Comparison of ENCODE assay signal across 26 cellular contexts in the genomic region with DNA sequence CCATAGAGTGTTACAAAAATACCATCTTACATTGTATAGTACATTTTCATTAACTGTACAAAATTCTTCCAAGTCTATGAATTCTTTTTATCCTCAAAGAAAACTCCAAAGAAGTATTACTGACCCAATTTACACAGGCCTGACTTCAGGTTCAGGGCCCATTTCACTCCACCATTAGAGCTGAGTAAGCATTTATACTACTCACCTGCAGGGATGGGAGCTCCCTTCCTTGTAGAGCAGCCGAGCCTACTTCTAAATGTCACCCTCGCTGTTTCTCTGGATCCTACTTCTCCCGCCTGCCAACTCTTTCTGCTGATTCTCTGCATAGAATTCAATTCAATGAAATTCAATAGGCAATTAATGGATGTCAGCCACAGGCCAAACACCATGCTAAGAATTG.
"Had no signal": no experiment of that assay in that cellular context is flagged by ENCODE, and none has a peak within 500 bp of the region (broad histone marks: within the 10 kb centered on the region; RNA-seq: fewer than 3 reads in every experiment).

No MANE protein-coding gene starts in this region.

- H3K4me3 ChIP-seq: ascending aorta, cardiac muscle cell, heart left ventricle, thoracic aorta, uterus had no signal

- ATAC-seq: foreskin keratinocyte, heart left ventricle, left colon, sciatic nerve had no signal

- DNase-seq: activated CD4-positive, alpha-beta T cell treated with anti-CD3 and anti-CD28 coated beads, Interleukin-2, amount 50 U/mL, for 48 hours; activated CD8-positive, alpha-beta memory T cell treated with anti-CD3 and anti-CD28 coated beads for 24 hours; activated naive CD8-positive, alpha-beta T cell treated with anti-CD3 and anti-CD28 coated beads, Interleukin-2, amount 10 ng/mL, durations not matched to agents 7 days and 5 days; cortex of kidney; endodermal cell; heart left ventricle; hypothalamus; immature natural killer cell; kidney; left colon; naive B cell; nephron progenitor cell; small intestine; uterus had no signal

- H3K27ac ChIP-seq: ascending aorta, cardiac muscle cell, foreskin keratinocyte, heart left ventricle, neutrophil, thoracic aorta, uterus had no signal

- H3K36me3 ChIP-seq: ascending aorta, cardiac muscle cell, heart left ventricle, neutrophil, thoracic aorta, uterus had no signal

- H3K4me1 Mint-ChIP-seq: activated naive CD8-positive, alpha-beta T cell treated with anti-CD3 and anti-CD28 coated beads, Interleukin-2, amount 10 ng/mL, durations not matched to agents 7 days and 5 days; endodermal cell; immature natural killer cell; naive B cell; nephron progenitor cell; stimulated activated effector memory CD8-positive, alpha-beta T cell treated with anti-CD3 and anti-CD28 coated beads, Interleukin-12 subunit alpha, Interleukin-12 subunit beta, amount 100 ng/mL, for 72 hours had no signal

- H3K27me3 Mint-ChIP-seq: activated naive CD8-positive, alpha-beta T cell treated with anti-CD3 and anti-CD28 coated beads, Interleukin-2, amount 10 ng/mL, durations not matched to agents 7 days and 5 days; brain; stimulated activated naive CD8-positive, alpha-beta T cell treated with anti-CD3 and anti-CD28 coated beads, Interleukin-15, Interleukin-2, amounts not matched to agents 100 ng/mL and 50 ng/mL, for 24 hours; type B pancreatic cell had no signal

- H3K9me3 Mint-ChIP-seq: activated naive CD4-positive, alpha-beta T cell treated with anti-CD3 and anti-CD28 coated beads for 36 hours; activated naive CD8-positive, alpha-beta T cell treated with anti-CD3 and anti-CD28 coated beads, Interleukin-2, amount 10 ng/mL, durations not matched to agents 7 days and 5 days; brain; endodermal cell; immature natural killer cell; mesothelial cell of epicardium; nephron progenitor cell; stimulated activated effector memory CD8-positive, alpha-beta T cell treated with anti-CD3 and anti-CD28 coated beads, Interleukin-12 subunit alpha, Interleukin-12 subunit beta, amount 100 ng/mL, for 72 hours; stimulated activated naive CD8-positive, alpha-beta T cell treated with anti-CD3 and anti-CD28 coated beads, Interleukin-15, Interleukin-2, amounts not matched to agents 100 ng/mL and 50 ng/mL, for 24 hours; type B pancreatic cell had no signal

- H3K27ac Mint-ChIP-seq: activated naive CD4-positive, alpha-beta T cell treated with anti-CD3 and anti-CD28 coated beads for 36 hours; activated naive CD8-positive, alpha-beta T cell treated with anti-CD3 and anti-CD28 coated beads, Interleukin-2, amount 10 ng/mL, durations not matched to agents 7 days and 5 days; brain; endodermal cell; immature natural killer cell; mesothelial cell of epicardium; naive B cell; nephron progenitor cell; stimulated activated effector memory CD8-positive, alpha-beta T cell treated with anti-CD3 and anti-CD28 coated beads, Interleukin-12 subunit alpha, Interleukin-12 subunit beta, amount 100 ng/mL, for 72 hours; stimulated activated naive CD8-positive, alpha-beta T cell treated with anti-CD3 and anti-CD28 coated beads, Interleukin-15, Interleukin-2, amounts not matched to agents 100 ng/mL and 50 ng/mL, for 24 hours; type B pancreatic cell had no signal

- H3K27me3 ChIP-seq: ascending aorta, cardiac muscle cell, foreskin keratinocyte, heart left ventricle, neutrophil, uterus had no signal

- H3K4me1 ChIP-seq: ascending aorta, heart left ventricle, uterus had no signal

- H3K36me3 Mint-ChIP-seq: activated naive CD8-positive, alpha-beta T cell treated with anti-CD3 and anti-CD28 coated beads, Interleukin-2, amount 10 ng/mL, durations not matched to agents 7 days and 5 days; brain; immature natural killer cell; mesothelial cell of epicardium; naive B cell; stimulated activated effector memory CD8-positive, alpha-beta T cell treated with anti-CD3 and anti-CD28 coated beads, Interleukin-12 subunit alpha, Interleukin-12 subunit beta, amount 100 ng/mL, for 72 hours; type B pancreatic cell had no signal

- H3K4me3 Mint-ChIP-seq: activated naive CD4-positive, alpha-beta T cell treated with anti-CD3 and anti-CD28 coated beads for 36 hours; activated naive CD8-positive, alpha-beta T cell treated with anti-CD3 and anti-CD28 coated beads, Interleukin-2, amount 10 ng/mL, durations not matched to agents 7 days and 5 days; brain; endodermal cell; immature natural killer cell; mesothelial cell of epicardium; naive B cell; nephron progenitor cell; stimulated activated effector memory CD8-positive, alpha-beta T cell treated with anti-CD3 and anti-CD28 coated beads, Interleukin-12 subunit alpha, Interleukin-12 subunit beta, amount 100 ng/mL, for 72 hours; stimulated activated naive CD8-positive, alpha-beta T cell treated with anti-CD3 and anti-CD28 coated beads, Interleukin-15, Interleukin-2, amounts not matched to agents 100 ng/mL and 50 ng/mL, for 24 hours; type B pancreatic cell had no signal
